16 cellular contexts compared by ENCODE assay signal in genomic region chr2:147614491-147614890, GRCh38.
"Had no signal": no experiment of that assay in that cellular context is flagged by ENCODE, and none has a peak within 500 bp of the region (broad histone marks: within the 10 kb centered on the region; RNA-seq: fewer than 3 reads in every experiment).

No MANE protein-coding gene starts in this region.

- DNase-seq: IMR-90, Karpas-422, KG1, MG63, NCI-H1092, NCI-H1417 treated with DMSO at 0.1 percent for 48 hours, NCI-H146, NCI-H1694 treated with DMSO at 0.1 percent for 48 hours, NCI-H1930, NCI-H2107, NCI-H2227 treated with DMSO at 0.1 percent for 48 hours, NCI-H524, NCI-H774, SHP77, SK-N-SH had no signal

- H3K27ac ChIP-seq: RWPE1 had no signal

- H3K36me3 ChIP-seq: MG63 had no signal

- H3K4me3 ChIP-seq: MG63 had no signal

- H3K9me3 ChIP-seq: MG63, SK-N-SH had no signal
